8 cellular contexts compared by ENCODE assay signal in the genomic region with DNA sequence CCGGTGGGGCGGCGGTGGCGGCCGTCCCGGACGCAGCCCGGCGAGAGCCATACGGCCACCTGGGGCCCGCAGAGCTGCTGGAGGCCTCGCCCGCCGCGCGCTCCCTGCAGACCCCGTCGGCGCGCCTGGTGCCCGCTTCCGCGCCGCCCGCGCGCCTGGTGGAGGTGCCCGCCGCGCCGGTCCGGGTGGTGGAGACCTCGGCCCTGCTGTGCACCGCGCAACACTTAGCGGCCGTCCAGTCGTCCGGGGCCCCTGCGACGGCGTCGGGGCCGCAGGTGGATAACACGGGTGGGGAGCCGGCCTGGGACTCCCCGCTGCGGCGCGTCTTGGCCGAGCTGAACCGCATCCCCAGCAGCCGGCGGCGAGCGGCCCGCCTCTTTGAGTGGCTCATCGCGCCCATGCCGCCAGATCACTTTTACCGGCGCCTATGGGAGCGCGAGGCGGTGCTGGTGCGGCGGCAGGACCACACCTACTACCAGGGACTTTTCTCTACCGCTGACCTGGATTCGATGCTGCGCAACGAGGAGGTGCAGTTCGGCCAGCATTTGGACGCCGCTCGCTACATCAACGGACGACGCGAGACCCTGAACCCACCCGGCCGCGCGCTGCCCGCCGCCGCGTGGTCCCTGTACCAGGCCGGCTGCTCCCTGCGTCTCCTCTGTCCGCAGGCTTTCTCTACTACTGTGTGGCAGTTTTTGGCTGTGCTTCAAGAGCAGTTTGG. TPM values are rescaled to one million over a fixed set of nuclear protein-coding genes. Genes with fewer than 3 reads are reported as not detected.
A peak's percentile ranks its signal among the peaks of the same experiment; 100 is the strongest.
DNase-seq lines count a peak whose midpoint lies in the region; ATAC-seq, FAIRE-seq and TF ChIP-seq lines count a peak whose summit lies in the region.

No MANE protein-coding gene starts in this region.

- peaks cover 14% of the 10 kb centered on the region for H3K4me1 ChIP-seq in RWPE2 (ENCODE audit: insufficient read depth, poor library complexity, severe bottlenecking)
- peaks cover 17% of the 10 kb centered on the region for H3K4me1 ChIP-seq in cardiac muscle cell (ENCODE audit: low read depth)

- intact Hi-C loops in Calu3 (cut with micrococcal nuclease; ENCODE audit: unreplicated experiment), result loop anchor here (5.0 kb wide), 1 partner anchor 141 kb away; no protein-coding TSS in a partner anchor

- H3K4me3 Mint-ChIP-seq in Calu3 (ENCODE audit: low read depth, unreplicated experiment), result peak overlapping the region; percentile 98
- H3K4me3 Mint-ChIP-seq in activated naive CD4-positive, alpha-beta T cell treated with anti-CD3 and anti-CD28 coated beads, Interleukin-2, amount 10 ng/mL, durations not matched to agents 7 days and 5 days, result peak overlapping the region; percentile 84

- FAIRE-seq in urothelium cell line (lab: Jason Lieb, UNC), result no peak

- ATAC-seq in GM21367 (IDR thresholded peaks at IDR 0.05; ENCODE audit: unreplicated experiment), result peak; percentile 31
- ATAC-seq in RWPE2 (ENCODE audit: low read depth), result peak; percentile 83

- peak; percentile 57 for DNase-seq in Calu3
- DNase-seq in HUDEP-2 (lab: John Stamatoyannopoulos, UW; ENCODE audit: unreplicated experiment in 76 of 76), result peak in 67 of 76 experiments; percentile 8 to 81 (median 55)
- DNase-seq in RWPE2 (ENCODE audit: low spot score), result peak; percentile 84
- peak; percentile 78 for DNase-seq in activated naive CD4-positive, alpha-beta T cell treated with anti-CD3 and anti-CD28 coated beads, Interleukin-2, amount 10 ng/mL, durations not matched to agents 7 days and 5 days
- peak; percentile 72 to 75 for DNase-seq in cardiac muscle cell (ENCODE audit: low read depth in 1 of 2, low spot score in 1 of 2)
- DNase-seq in pulmonary artery endothelial cell (ENCODE audit: low read depth, low spot score), result peak; percentile 17
- peak; percentile 89 for DNase-seq in urothelium cell line (ENCODE audit: low spot score)

- H3K4me1 Mint-ChIP-seq in Calu3 (ENCODE audit: low read depth, unreplicated experiment), result peaks cover 12% of the 10 kb centered on the region
- peaks cover 53% of the 10 kb centered on the region for H3K4me1 Mint-ChIP-seq in activated naive CD4-positive, alpha-beta T cell treated with anti-CD3 and anti-CD28 coated beads, Interleukin-2, amount 10 ng/mL, durations not matched to agents 7 days and 5 days

- no peak for TF ChIP-seq CTCF in Calu3 (IDR thresholded peaks at IDR 0.05; ENCODE audit: unreplicated experiment)
- no peak for TF ChIP-seq CTCF in RWPE2 (IDR thresholded peaks at IDR 0.05; ENCODE audit: poor library complexity, severe bottlenecking)
- TF ChIP-seq CTCF in cardiac muscle cell (IDR thresholded peaks at IDR 0.05; ENCODE audit: low read depth, low read length), result no peak

- H3K4me3 ChIP-seq in RWPE2 (ENCODE audit: severe bottlenecking) (peak overlapping the region; percentile 56), cardiac muscle cell (peak overlapping the region; percentile 68)

- H3K27me3 ChIP-seq in RWPE2 (ENCODE audit: insufficient read depth, poor library complexity, severe bottlenecking) (no peaks in the 10 kb centered on the region), cardiac muscle cell (no peaks in the 10 kb centered on the region)

- H3K27ac ChIP-seq in RWPE2 (ENCODE audit: poor library complexity, severe bottlenecking) (peak overlapping the region; percentile 63), cardiac muscle cell (peak overlapping the region; percentile 59)

- H3K36me3 ChIP-seq in RWPE2 (ENCODE audit: low read depth) (peaks cover 21% of the 10 kb centered on the region), cardiac muscle cell (no peaks in the 10 kb centered on the region)

- no peaks in the 10 kb centered on the region for H3K9me3 ChIP-seq in RWPE2 (ENCODE audit: severe bottlenecking)
- H3K9me3 ChIP-seq in cardiac muscle cell (ENCODE audit: low read depth), result no peaks in the 10 kb centered on the region

- CTCF ChIA-PET in Calu3 (lab: Charles Lee), result interaction anchor here (0.5 to 1.6 kb wide), 4 partner anchors 19 to 196 kb away, joined by 3 to 4 read pairs (median 3); no protein-coding TSS in a partner anchor
- CTCF ChIA-PET in activated naive CD4-positive, alpha-beta T cell treated with anti-CD3 and anti-CD28 coated beads, Interleukin-2, amount 10 ng/mL, durations not matched to agents 7 days and 5 days (lab: Charles Lee), result interaction anchor here (1.1 kb wide), 1 partner anchor 12 kb away, joined by 3 read pairs; no protein-coding TSS in a partner anchor

- no peaks in the 10 kb centered on the region for H3K27me3 Mint-ChIP-seq in Calu3 (ENCODE audit: unreplicated experiment)
- peaks cover 12% of the 10 kb centered on the region for H3K27me3 Mint-ChIP-seq in activated naive CD4-positive, alpha-beta T cell treated with anti-CD3 and anti-CD28 coated beads, Interleukin-2, amount 10 ng/mL, durations not matched to agents 7 days and 5 days

- H3K27ac Mint-ChIP-seq in Calu3 (ENCODE audit: unreplicated experiment), result no peak overlapping the region
- peak overlapping the region; percentile 90 for H3K27ac Mint-ChIP-seq in activated naive CD4-positive, alpha-beta T cell treated with anti-CD3 and anti-CD28 coated beads, Interleukin-2, amount 10 ng/mL, durations not matched to agents 7 days and 5 days

- no peaks in the 10 kb centered on the region for H3K9me3 Mint-ChIP-seq in Calu3 (ENCODE audit: low read depth, unreplicated experiment)
- H3K9me3 Mint-ChIP-seq in activated naive CD4-positive, alpha-beta T cell treated with anti-CD3 and anti-CD28 coated beads, Interleukin-2, amount 10 ng/mL, durations not matched to agents 7 days and 5 days, result no peaks in the 10 kb centered on the region

- peaks cover 29% of the 10 kb centered on the region for H3K36me3 Mint-ChIP-seq in Calu3 (ENCODE audit: insufficient read depth, unreplicated experiment)
- H3K36me3 Mint-ChIP-seq in activated naive CD4-positive, alpha-beta T cell treated with anti-CD3 and anti-CD28 coated beads, Interleukin-2, amount 10 ng/mL, durations not matched to agents 7 days and 5 days, result peaks cover 40% of the 10 kb centered on the region

- no TSS peak for BruUV-seq in Calu3 (replicated peaks; lab: Mats Ljungman, UMichigan)

RNA-seq across cellular contexts. Expression of a gene that starts 0.7 kb away (rescaled TPM):
- total RNA-seq in Calu3 (2022) (16.9 and 19.9 TPM in 2 replicates), cardiac muscle cell (32.0 and 34.4 TPM in 2 replicates), pulmonary artery endothelial cell (27.0 and 31.0 TPM in 2 replicates)
- 20.3 and 24.7 TPM in 2 replicates for polyA plus RNA-seq in cardiac muscle cell

RNA-seq across cellular contexts. Expression of a gene that starts 33.1 kb away (rescaled TPM):
- total RNA-seq in Calu3 (2022) (75.2 and 75.3 TPM in 2 replicates), cardiac muscle cell (33.8 and 35.6 TPM in 2 replicates), pulmonary artery endothelial cell (45.1 and 46.3 TPM in 2 replicates)
- polyA plus RNA-seq in cardiac muscle cell, result 68.5 and 70.9 TPM in 2 replicates

RNA-seq across cellular contexts. Expression of a gene that starts 45.5 kb away (rescaled TPM):
- total RNA-seq in Calu3 (2022) (3.6 and 4.5 TPM in 2 replicates), cardiac muscle cell (5.8 and 8.3 TPM in 2 replicates), pulmonary artery endothelial cell (1.4 and 2.0 TPM in 2 replicates)
- polyA plus RNA-seq in cardiac muscle cell, result 7.1 and 8.7 TPM in 2 replicates

Comparison
In these comparisons a context has a peak if more than half of its experiments do, and no peak if none do; other contexts are left out.
1. Peak in every context shown above with its lines: DNase-seq, ATAC-seq, H3K4me3 ChIP-seq and H3K27ac ChIP-seq.
2. DNase-seq: peak in every context shown above with its lines; median percentile 89 in urothelium cell line; 84 in RWPE2; 78 in activated naive CD4-positive, alpha-beta T cell treated with anti-CD3 and anti-CD28 coated beads, Interleukin-2, amount 10 ng/mL, durations not matched to agents 7 days and 5 days; 74 in cardiac muscle cell; 57 in Calu3; 55 in HUDEP-2; 17 in pulmonary artery endothelial cell.